Comparison of ENCODE assay signal across 8 cellular contexts in the genomic region with DNA sequence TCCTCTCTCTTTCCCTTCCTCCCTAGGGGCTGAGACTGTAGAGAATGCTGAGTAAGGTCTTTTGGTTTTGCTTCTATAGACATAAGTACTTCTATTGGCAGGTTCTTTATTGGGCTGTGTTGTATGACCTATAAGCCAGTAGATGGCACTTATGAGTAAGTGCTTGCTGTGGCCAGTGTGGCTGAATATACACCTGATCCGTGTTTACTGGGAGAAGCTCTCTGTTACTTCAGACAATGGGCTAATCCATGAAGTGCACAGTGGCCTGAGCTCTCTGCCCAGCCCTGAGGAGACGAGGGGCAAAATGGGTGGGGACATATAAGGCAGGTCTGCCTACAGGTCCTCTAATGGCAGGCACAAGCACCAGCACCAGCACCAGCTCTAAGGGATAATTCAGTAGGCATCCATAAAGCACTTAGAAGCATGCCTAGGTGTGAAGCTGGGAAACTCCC.
DNase-seq lines count a peak whose midpoint lies in the region; ATAC-seq, FAIRE-seq and TF ChIP-seq lines count a peak whose summit lies in the region.

No MANE protein-coding gene starts in this region.

- TF ChIP-seq RAD21 in K562 (CRISPR knock-in tag; conservative IDR thresholded peaks at IDR 0.05 in 1 of 2, IDR thresholded peaks at IDR 0.05 in 1 of 2): peak; percentile 20 to 49; a peak in 2 of 4 replicates
- TF ChIP-seq RAD21 in HepG2 (CRISPR knock-in tag; IDR thresholded peaks at IDR 0.05): no peak; the same call in 1 of the 2 replicates

- no peaks in the 10 kb centered on the region for H3K27me3 Mint-ChIP-seq in activated naive CD8-positive, alpha-beta T cell treated with anti-CD3 and anti-CD28 coated beads, Interleukin-2, amount 50 U/mL, for 24 hours

- POLR2A ChIA-PET in K562 (lab: Yijun Ruan, JAX): no interaction called here
- POLR2A ChIA-PET in HepG2 (lab: Yijun Ruan, JAX): no interaction called here

- H3K4me3 ChIP-seq in K562 (no peak overlapping the region), HepG2 (replicated peaks in 1 of 3; ENCODE audit: insufficient read depth in 1 of 3, low read depth in 2 of 3, low read length in 3 of 3) (no peak overlapping the region)

- TF ChIP-seq EP300 in K562 (IDR thresholded peaks at IDR 0.05; ENCODE audit: low read length) (no peak), HepG2 (IDR thresholded peaks at IDR 0.05; ENCODE audit: low read depth in 2 of 2, low read length in 2 of 2) (no peak), HepG2 (CRISPR knock-in tag; IDR thresholded peaks at IDR 0.05; ENCODE audit: borderline replicate concordance) (no peak)

- no peaks in the 10 kb centered on the region for H3K36me3 Mint-ChIP-seq in activated naive CD8-positive, alpha-beta T cell treated with anti-CD3 and anti-CD28 coated beads, Interleukin-2, amount 50 U/mL, for 24 hours (ENCODE audit: low read depth)

- H3K36me3 ChIP-seq in K562 (ENCODE audit: control insufficient read depth, insufficient read depth, low read length) (no peaks in the 10 kb centered on the region), HepG2 (replicated peaks in 1 of 2; ENCODE audit: control insufficient read depth in 1 of 2, insufficient read depth in 2 of 2, low read length in 2 of 2) (no peaks in the 10 kb centered on the region)

- 3% methylated on average over 2 of the region's 2 CpGs for WGBS in K562 (ENCODE audit: insufficient coverage, low coverage, missing lambda C conversion rate)
- WGBS in HepG2 (ENCODE audit: low lambda C conversion rate): 0% methylated on average over 2 of the region's 2 CpGs

- no peak overlapping the region for H3K27ac Mint-ChIP-seq in activated naive CD8-positive, alpha-beta T cell treated with anti-CD3 and anti-CD28 coated beads, Interleukin-2, amount 50 U/mL, for 24 hours

- H3K4me2 ChIP-seq in K562 (ENCODE audit: insufficient read depth, low read length) (no peak overlapping the region), HepG2 (ENCODE audit: low read depth, low read length) (no peak overlapping the region)

- intact Hi-C loops in K562 (cut with micrococcal nuclease): no loop called here
- intact Hi-C loops in HepG2 (cut with micrococcal nuclease; ENCODE audit: unreplicated experiment): loop anchor here (1.0 to 10.0 kb wide), 3 partner anchors 854 to 1059 kb away; no protein-coding TSS in a partner anchor

- CTCF ChIA-PET in K562 (lab: Yijun Ruan, JAX; ENCODE audit: low intra/inter-chr PET ratio): no interaction called here
- CTCF ChIA-PET in HepG2 (lab: Yijun Ruan, JAX; ENCODE audit: low intra/inter-chr PET ratio, low total read pairs): interaction anchor here (0.9 to 1.3 kb wide), 2 partner anchors 855 to 1059 kb away, joined by 4 to 6 read pairs; no protein-coding TSS in a partner anchor

- H3K9me1 ChIP-seq in K562 (ENCODE audit: control insufficient read depth, insufficient read depth, low read length): no peaks in the 10 kb centered on the region

- no peaks in the 10 kb centered on the region for H3K4me1 ChIP-seq in K562 (replicated peaks in 1 of 2; ENCODE audit: control insufficient read depth in 2 of 2, insufficient read depth in 2 of 2, low read length in 2 of 2)
- no peaks in the 10 kb centered on the region for H3K4me1 ChIP-seq in HepG2 (ENCODE audit: insufficient read depth, low read length)

- ATAC-seq in GM18499 (IDR thresholded peaks at IDR 0.05; ENCODE audit: insufficient read depth, unreplicated experiment) (peak; percentile 81), HG02852 (IDR thresholded peaks at IDR 0.05; ENCODE audit: unreplicated experiment) (peak; percentile 99), K562 (peak; percentile 62; the same call in 2 of the 3 replicates), HepG2 (peak; percentile 100)
- no peak for ATAC-seq in activated naive CD8-positive, alpha-beta T cell treated with anti-CD3 and anti-CD28 coated beads, Interleukin-2, amount 50 U/mL, for 24 hours

- H3K9me3 Mint-ChIP-seq in activated naive CD8-positive, alpha-beta T cell treated with anti-CD3 and anti-CD28 coated beads, Interleukin-2, amount 50 U/mL, for 24 hours: no peaks in the 10 kb centered on the region

- no peak overlapping the region for H3K4me3 Mint-ChIP-seq in activated naive CD8-positive, alpha-beta T cell treated with anti-CD3 and anti-CD28 coated beads, Interleukin-2, amount 50 U/mL, for 24 hours

- no peaks in the 10 kb centered on the region for H3K4me1 Mint-ChIP-seq in activated naive CD8-positive, alpha-beta T cell treated with anti-CD3 and anti-CD28 coated beads, Interleukin-2, amount 50 U/mL, for 24 hours

- H3K79me2 ChIP-seq in K562 (ENCODE audit: control insufficient read depth, insufficient read depth, low read length) (no peaks in the 10 kb centered on the region), HepG2 (ENCODE audit: insufficient read depth, low read length) (no peaks in the 10 kb centered on the region)

- no peak overlapping the region for H3K9ac ChIP-seq in K562 (ENCODE audit: insufficient read depth in 1 of 2, low read depth in 2 of 2, low read length in 2 of 2)
- no peak overlapping the region for H3K9ac ChIP-seq in HepG2 (ENCODE audit: insufficient read depth, low read depth, low read length)

- no peaks in the 10 kb centered on the region; the same call in 1 of the 2 replicates for H3K9me3 ChIP-seq in K562 (replicated peaks; ENCODE audit: control insufficient read depth, insufficient read depth, low read depth, low read length)
- no peaks in the 10 kb centered on the region for H3K9me3 ChIP-seq in HepG2 (ENCODE audit: low read length)

- H4K20me1 ChIP-seq in K562 (replicated peaks; ENCODE audit: control insufficient read depth, insufficient read depth, low read length) (no peaks in the 10 kb centered on the region), HepG2 (ENCODE audit: insufficient read depth, low read length) (no peaks in the 10 kb centered on the region)

- H2AFZ ChIP-seq in K562 (ENCODE audit: low read depth, low read length): no peak overlapping the region
- no peak overlapping the region for H2AFZ ChIP-seq in HepG2 (ENCODE audit: low read length)

- TF ChIP-seq POLR2A in K562 (conservative IDR thresholded peaks at IDR 0.05) (no peak), HepG2 (IDR thresholded peaks at IDR 0.05; ENCODE audit: insufficient read depth in 1 of 2, low read depth in 2 of 2, low read length in 2 of 2) (no peak)

- no peak for FAIRE-seq in K562 (lab: Jason Lieb, UNC)
- peak; percentile 34 for FAIRE-seq in HepG2 (lab: Jason Lieb, UNC)

- H3K27me3 ChIP-seq in K562 (ENCODE audit: control insufficient read depth in 2 of 2, insufficient read depth in 2 of 2, low read length in 2 of 2) (no peaks in the 10 kb centered on the region), HepG2 (ENCODE audit: control insufficient read depth in 1 of 2, insufficient read depth in 2 of 2, low read length in 2 of 2) (no peaks in the 10 kb centered on the region)

- H3K27ac ChIP-seq in K562 (ENCODE audit: extremely low read depth, low read depth, low read length) (no peak overlapping the region), HepG2 (ENCODE audit: extremely low read length, insufficient read depth, low read length) (no peak overlapping the region), caudate nucleus (ENCODE audit: low read depth, low read length) (no peak overlapping the region)

- in situ Hi-C loops in K562 (cut with MboI) (no loop called here), HepG2 (cut with HindIII; ENCODE audit: extremely low pct_ligation_motif_present, low pct_unique_long_range_greater_than_20kb) (loop anchor here (10.0 kb wide), 2 partner anchors 877 to 1057 kb away; no protein-coding TSS in a partner anchor)

- BruUV-seq in K562 (replicated peaks; lab: Mats Ljungman, UMichigan) (no TSS peak), HepG2 (replicated peaks; lab: Mats Ljungman, UMichigan) (no TSS peak)

- DNase-seq in AG08395 (ENCODE audit: low spot score) (peak; percentile 52), NCI-H187 (lab: John Stamatoyannopoulos, UW) (peak; percentile 28 to 45), K562 (ENCODE audit: extremely low read depth in 1 of 4, low spot score in 3 of 4) (peak in 2 of 4 experiments; percentile 6 to 9), HepG2 (ENCODE audit: low spot score) (peak; percentile 58), caudate nucleus (lab: John Stamatoyannopoulos, UW) (no peak)
- no peak for DNase-seq in activated naive CD8-positive, alpha-beta T cell treated with anti-CD3 and anti-CD28 coated beads, Interleukin-2, amount 50 U/mL, for 24 hours

- TF ChIP-seq CTCF in K562 (IDR thresholded peaks at IDR 0.05 in 2 of 3, conservative IDR thresholded peaks at IDR 0.05 in 1 of 3; ENCODE audit: insufficient read depth in 2 of 3, low read depth in 1 of 3, low read length in 3 of 3): peak; percentile 11 to 34 (median 25); a peak in 1 of 6 replicates
- TF ChIP-seq CTCF in HepG2 (CRISPR knock-in tag; IDR thresholded peaks at IDR 0.05): peak; percentile 75

TF ChIP-seq in K562, 482 proteins besides CTCF, POLR2A, EP300 and RAD21 (continues in another document):
- TF ChIP-seq MAFF (IDR thresholded peaks at IDR 0.05; ENCODE audit: low read length) (peak; percentile 87), GATA2 (CRISPR knock-in tag; IDR thresholded peaks at IDR 0.05) (no peak)

TF ChIP-seq in HepG2, 621 proteins besides CTCF, POLR2A, EP300 and RAD21 (continues in another document):
- TF ChIP-seq ZEB1 (IDR thresholded peaks at IDR 0.05; ENCODE audit: insufficient replicate concordance, low read depth) (no peak), ZSCAN20 (CRISPR knock-in tag; IDR thresholded peaks at IDR 0.05; ENCODE audit: borderline replicate concordance) (no peak), ZBTB38 (CRISPR knock-in tag; IDR thresholded peaks at IDR 0.05) (no peak), XRCC5 (optimal IDR thresholded peaks at IDR 0.05; ENCODE audit: low read length) (peak; percentile 24)
- TF ChIP-seq, protein P1, sequence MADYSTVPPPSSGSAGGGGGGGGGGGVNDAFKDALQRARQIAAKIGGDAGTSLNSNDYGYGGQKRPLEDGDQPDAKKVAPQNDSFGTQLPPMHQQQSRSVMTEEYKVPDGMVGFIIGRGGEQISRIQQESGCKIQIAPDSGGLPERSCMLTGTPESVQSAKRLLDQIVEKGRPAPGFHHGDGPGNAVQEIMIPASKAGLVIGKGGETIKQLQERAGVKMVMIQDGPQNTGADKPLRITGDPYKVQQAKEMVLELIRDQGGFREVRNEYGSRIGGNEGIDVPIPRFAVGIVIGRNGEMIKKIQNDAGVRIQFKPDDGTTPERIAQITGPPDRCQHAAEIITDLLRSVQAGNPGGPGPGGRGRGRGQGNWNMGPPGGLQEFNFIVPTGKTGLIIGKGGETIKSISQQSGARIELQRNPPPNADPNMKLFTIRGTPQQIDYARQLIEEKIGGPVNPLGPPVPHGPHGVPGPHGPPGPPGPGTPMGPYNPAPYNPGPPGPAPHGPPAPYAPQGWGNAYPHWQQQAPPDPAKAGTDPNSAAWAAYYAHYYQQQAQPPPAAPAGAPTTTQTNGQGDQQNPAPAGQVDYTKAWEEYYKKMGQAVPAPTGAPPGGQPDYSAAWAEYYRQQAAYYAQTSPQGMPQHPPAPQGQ (CRISPR knock-in tag; IDR thresholded peaks at IDR 0.05; ENCODE audit: borderline replicate concordance): no peak
- TF ChIP-seq, protein P2, sequence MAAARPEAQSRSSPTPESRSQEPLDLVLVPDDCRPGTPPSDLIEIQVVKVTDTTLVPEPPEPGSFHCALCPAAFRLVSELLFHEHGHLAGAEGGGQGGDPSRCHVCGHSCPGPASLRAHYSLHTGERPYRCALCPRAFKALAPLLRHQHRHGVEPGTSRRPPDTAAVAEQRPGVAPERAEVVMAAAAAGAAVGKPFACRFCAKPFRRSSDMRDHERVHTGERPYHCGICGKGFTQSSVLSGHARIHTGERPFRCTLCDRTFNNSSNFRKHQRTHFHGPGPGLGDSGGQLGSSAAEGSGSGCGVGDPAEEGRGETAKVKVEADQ (CRISPR knock-in tag; IDR thresholded peaks at IDR 0.05; ENCODE audit: borderline replicate concordance): no peak

Comparison
In these comparisons a context has a peak if more than half of its experiments do, and no peak if none do; other contexts are left out.
1. DNase-seq: peak in AG08395 (single experiment), NCI-H187 (2 of 2) and HepG2 (single experiment); none in caudate nucleus (0 of 61) and activated naive CD8-positive, alpha-beta T cell treated with anti-CD3 and anti-CD28 coated beads, Interleukin-2, amount 50 U/mL, for 24 hours (single experiment).